In genomic region chr7:76390092-76390491, GRCh38 we compare ENCODE assay signal across 19 cellular contexts. TPM values are rescaled to one million over a fixed set of nuclear protein-coding genes. Genes with fewer than 3 reads are reported as not detected.
DNase-seq lines count a peak whose midpoint lies in the region; ATAC-seq and TF ChIP-seq lines count a peak whose summit lies in the region.
"Had no signal": no experiment of that assay in that cellular context is flagged by ENCODE, and none has a peak within 500 bp of the region (broad histone marks: within the 10 kb centered on the region; RNA-seq: fewer than 3 reads in every experiment).

No MANE protein-coding gene starts in this region.

- no CpG with 5 or more reads among the region's 13 CpGs for WGBS in mesendoderm (ENCODE audit: extremely low coverage, insufficient coverage, low lambda C conversion rate)

- TF ChIP-seq CTCF in left ventricle myocardium inferior (IDR thresholded peaks at IDR 0.05; ENCODE audit: borderline replicate concordance) (no peak), RWPE1 (conservative IDR thresholded peaks at IDR 0.05; ENCODE audit: low read depth) (no peak)

- no peaks in the 10 kb centered on the region for H3K79me2 ChIP-seq in mesendoderm (ENCODE audit: control insufficient read depth, insufficient read depth, low read length)

- peak overlapping the region; percentile 18 for H3K56ac ChIP-seq in mesendoderm (ENCODE audit: low read length)

- no peak overlapping the region for H4K5ac ChIP-seq in mesendoderm (ENCODE audit: low read length)

- H3K27ac ChIP-seq in left ventricle myocardium inferior (replicated peaks) (no peak overlapping the region), RWPE1 (peak overlapping the region; percentile 91), mesendoderm (ENCODE audit: low read depth, low read length) (no peak overlapping the region), stomach smooth muscle (ENCODE audit: low read length) (peak overlapping the region; percentile 18)
- no peak overlapping the region for H3K27ac ChIP-seq in CD4-positive, alpha-beta memory T cell (ENCODE audit: low read depth, low read length)

- H3K4me3 Mint-ChIP-seq in CD4-positive, alpha-beta memory T cell: peak overlapping the region in 2 of 8 donors; percentile 25 to 30
- H3K4me3 Mint-ChIP-seq in activated CD4-positive, alpha-beta memory T cell treated with anti-CD3 and anti-CD28 coated beads for 36 hours: no peak overlapping the region

- intact Hi-C loops in Right ventricle myocardium inferior (cut with DNase I): no loop called here
- intact Hi-C loops in left ventricle myocardium inferior (cut with micrococcal nuclease): no loop called here
- intact Hi-C loops in CD4-positive, alpha-beta memory T cell (cut with micrococcal nuclease): no loop called here
- intact Hi-C loops in activated CD4-positive, alpha-beta memory T cell treated with anti-CD3 and anti-CD28 coated beads for 36 hours (cut with micrococcal nuclease): no loop called here

- H3K4me1 ChIP-seq in left ventricle myocardium inferior (peaks cover 23% of the 10 kb centered on the region), mesendoderm (ENCODE audit: control insufficient read depth, low read depth, low read length) (peaks cover 7% of the 10 kb centered on the region), stomach smooth muscle (ENCODE audit: control insufficient read depth, insufficient read depth, low read length) (peaks cover 23% of the 10 kb centered on the region)
- peaks cover 10% of the 10 kb centered on the region for H3K4me1 ChIP-seq in CD4-positive, alpha-beta memory T cell (ENCODE audit: insufficient read depth, low read length)

- no peak overlapping the region for H3K4me2 ChIP-seq in mesendoderm (ENCODE audit: low read length)

- no peak overlapping the region for H4K8ac ChIP-seq in mesendoderm (ENCODE audit: low read depth, low read length)

- H3K36me3 Mint-ChIP-seq in CD4-positive, alpha-beta memory T cell: no peaks in the 10 kb centered on the region
- no peaks in the 10 kb centered on the region for H3K36me3 Mint-ChIP-seq in activated CD4-positive, alpha-beta memory T cell treated with anti-CD3 and anti-CD28 coated beads for 36 hours
- H3K36me3 Mint-ChIP-seq: CD14-positive monocyte had no signal

- no peak overlapping the region for H2BK15ac ChIP-seq in mesendoderm (replicated peaks; ENCODE audit: low read depth)

- H3K36me3 ChIP-seq in left ventricle myocardium inferior (no peaks in the 10 kb centered on the region), mesendoderm (ENCODE audit: control insufficient read depth, insufficient read depth, low read length) (no peaks in the 10 kb centered on the region), stomach smooth muscle (ENCODE audit: control insufficient read depth in 2 of 2, insufficient read depth in 2 of 2, low read length in 2 of 2) (no peaks in the 10 kb centered on the region)
- no peaks in the 10 kb centered on the region for H3K36me3 ChIP-seq in CD4-positive, alpha-beta memory T cell (ENCODE audit: insufficient read depth, low read length)
- H3K36me3 ChIP-seq: MG63 had no signal

- H3K9me3 Mint-ChIP-seq in CD4-positive, alpha-beta memory T cell: no peaks in the 10 kb centered on the region
- no peaks in the 10 kb centered on the region for H3K9me3 Mint-ChIP-seq in activated CD4-positive, alpha-beta memory T cell treated with anti-CD3 and anti-CD28 coated beads for 36 hours

- H3K4me3 ChIP-seq in left ventricle myocardium inferior: no peak overlapping the region
- no peak overlapping the region for H3K4me3 ChIP-seq in mesendoderm (ENCODE audit: low read length)
- H3K4me3 ChIP-seq in stomach smooth muscle (ENCODE audit: low read length in 2 of 2): no peak overlapping the region
- H3K4me3 ChIP-seq in CD4-positive, alpha-beta memory T cell (ENCODE audit: low read length in 2 of 2): no peak overlapping the region
- H3K4me3 ChIP-seq: MG63 had no signal

- H3K9ac ChIP-seq in mesendoderm (ENCODE audit: low read length): no peak overlapping the region
- H3K9ac ChIP-seq in stomach smooth muscle (ENCODE audit: low read length in 2 of 2): no peak overlapping the region

- no peak overlapping the region for H2BK120ac ChIP-seq in mesendoderm (ENCODE audit: low read depth, low read length)

- H3K27me3 Mint-ChIP-seq in CD4-positive, alpha-beta memory T cell: no peaks in the 10 kb centered on the region
- no peaks in the 10 kb centered on the region for H3K27me3 Mint-ChIP-seq in activated CD4-positive, alpha-beta memory T cell treated with anti-CD3 and anti-CD28 coated beads for 36 hours

- H3K23ac ChIP-seq in mesendoderm (ENCODE audit: low read length): no peak overlapping the region

- H3K79me1 ChIP-seq in mesendoderm (ENCODE audit: low read length): no peaks in the 10 kb centered on the region

- H3K27ac Mint-ChIP-seq in CD4-positive, alpha-beta memory T cell: peak overlapping the region in 1 of 7 donors; percentile 58
- no peak overlapping the region for H3K27ac Mint-ChIP-seq in activated CD4-positive, alpha-beta memory T cell treated with anti-CD3 and anti-CD28 coated beads for 36 hours

- CTCF ChIA-PET in RWPE1 (lab: Yijun Ruan, JAX): no interaction called here
- CTCF ChIA-PET in CD4-positive, alpha-beta memory T cell (lab: Charles Lee; ENCODE audit: partially characterized antibody): no interaction called here
- CTCF ChIA-PET in activated CD4-positive, alpha-beta memory T cell treated with anti-CD3 and anti-CD28 coated beads for 36 hours (lab: Charles Lee): no interaction called here

- no peak overlapping the region for H3K4ac ChIP-seq in mesendoderm (ENCODE audit: low read depth, low read length)

- H3K27me3 ChIP-seq in left ventricle myocardium inferior (ENCODE audit: low read depth) (no peaks in the 10 kb centered on the region), mesendoderm (ENCODE audit: insufficient read depth, low read length, poor library complexity) (no peaks in the 10 kb centered on the region), stomach smooth muscle (ENCODE audit: control insufficient read depth in 1 of 2, insufficient read depth in 2 of 2, low read length in 2 of 2) (no peaks in the 10 kb centered on the region)
- H3K27me3 ChIP-seq in CD4-positive, alpha-beta memory T cell (ENCODE audit: insufficient read depth, low read length): no peaks in the 10 kb centered on the region
- H3K27me3 ChIP-seq: MG63 had no signal

- DNase-seq in Right ventricle myocardium inferior (ENCODE audit: missing footprints) (peak; percentile 63), left ventricle myocardium inferior (no peak), RWPE1 (ENCODE audit: low spot score) (no peak), mesendoderm (no peak), NCI-H446 treated with DMSO at 0.1 percent for 48 hours (lab: John Stamatoyannopoulos, UW) (no peak)
- DNase-seq in CD4-positive, alpha-beta memory T cell: no peak
- DNase-seq in activated CD4-positive, alpha-beta memory T cell treated with anti-CD3 and anti-CD28 coated beads for 36 hours: no peak
- DNase-seq: COR-L47, GOT3, Karpas-422, MG63, NCI-H1092 treated with DMSO at 0.1 percent for 48 hours, NCI-H1694, NCI-H2107, NCI-H226, NCI-H526 treated with DMSO at 0.1 percent for 48 hours, SHP77 treated with DMSO at 0.1 percent for 48 hours had no signal

- H3K4me1 Mint-ChIP-seq in CD4-positive, alpha-beta memory T cell: peaks cover 6 to 19% (median 7%) of the 10 kb centered on the region in 4 donors
- peaks cover 14% of the 10 kb centered on the region for H3K4me1 Mint-ChIP-seq in activated CD4-positive, alpha-beta memory T cell treated with anti-CD3 and anti-CD28 coated beads for 36 hours (ENCODE audit: low read depth)

- ATAC-seq in Right ventricle myocardium inferior: no peak

- no peak overlapping the region for H2BK5ac ChIP-seq in mesendoderm (ENCODE audit: low read length)

- no peaks in the 10 kb centered on the region for H3K9me3 ChIP-seq in left ventricle myocardium inferior (replicated peaks)
- H3K9me3 ChIP-seq in stomach smooth muscle (ENCODE audit: control insufficient read depth in 2 of 2, low read length in 2 of 2): no peaks in the 10 kb centered on the region
- no peaks in the 10 kb centered on the region for H3K9me3 ChIP-seq in CD4-positive, alpha-beta memory T cell (ENCODE audit: control insufficient read depth in 1 of 2, low read length in 2 of 2)
- H3K9me3 ChIP-seq: MG63 had no signal

- H2AK5ac ChIP-seq in mesendoderm (ENCODE audit: low read length): peak overlapping the region; percentile 17

- POLR2A ChIA-PET in RWPE1 (lab: Yijun Ruan, JAX; ENCODE audit: low non-redundant PET): no interaction called here
- POLR2A ChIA-PET in CD4-positive, alpha-beta memory T cell (lab: Charles Lee; ENCODE audit: partially characterized antibody): no interaction called here
- POLR2A ChIA-PET in activated CD4-positive, alpha-beta memory T cell treated with anti-CD3 and anti-CD28 coated beads for 36 hours (lab: Charles Lee): no interaction called here

- no peak overlapping the region for H3K18ac ChIP-seq in mesendoderm (ENCODE audit: low read length)

RNA-seq across cellular contexts. Expression of gene SSC4D, which starts 19.4 kb away (rescaled TPM):
- total RNA-seq in Right ventricle myocardium inferior: 1.3 TPM
- 0.99 TPM for total RNA-seq in left ventricle myocardium inferior
- polyA plus RNA-seq in mesendoderm (2013, experiment 1 of 2): 4.3 TPM
- polyA plus RNA-seq in mesendoderm (2013, experiment 2 of 2): 4.4 TPM
- total RNA-seq in CD4-positive, alpha-beta memory T cell: not detected
- under 1 TPM in 1 of 2 donors, not detected in 1; 0.31 TPM for polyA plus RNA-seq in CD4-positive, alpha-beta memory T cell
- total RNA-seq in activated CD4-positive, alpha-beta memory T cell treated with anti-CD3 and anti-CD28 coated beads for 36 hours: under 1 TPM; 0.81 to 0.87 TPM

RNA-seq across cellular contexts. Expression of gene YWHAG, which starts 31.3 kb away (rescaled TPM):
- total RNA-seq in Right ventricle myocardium inferior (243 TPM), left ventricle myocardium inferior (223 TPM)
- polyA plus RNA-seq in mesendoderm (2013, experiment 1 of 2): 160 TPM
- polyA plus RNA-seq in mesendoderm (2013, experiment 2 of 2): 158 TPM
- total RNA-seq in CD4-positive, alpha-beta memory T cell: 10 to 100 TPM; 51.6 to 54.3 TPM
- 1 to 10 TPM in 1 of 2 donors, under 1 TPM in 1; 0.94 to 2.4 TPM for polyA plus RNA-seq in CD4-positive, alpha-beta memory T cell
- 100 to 1,000 TPM; 127 TPM for total RNA-seq in activated CD4-positive, alpha-beta memory T cell treated with anti-CD3 and anti-CD28 coated beads for 36 hours

RNA-seq across cellular contexts. Expression of gene ZP3, which starts 34.7 kb away (rescaled TPM):
- total RNA-seq in Right ventricle myocardium inferior (0.46 TPM), left ventricle myocardium inferior (not detected)
- 4.2 TPM for polyA plus RNA-seq in mesendoderm (2013, experiment 1 of 2)
- 4.2 TPM for polyA plus RNA-seq in mesendoderm (2013, experiment 2 of 2)
- 1 to 10 TPM; 2.8 to 6.1 TPM for total RNA-seq in CD4-positive, alpha-beta memory T cell
- 1 to 10 TPM; 1.9 to 4.1 TPM for polyA plus RNA-seq in CD4-positive, alpha-beta memory T cell
- total RNA-seq in activated CD4-positive, alpha-beta memory T cell treated with anti-CD3 and anti-CD28 coated beads for 36 hours: 10 to 100 TPM; 19.4 to 20.4 TPM

Comparison
In these comparisons a context has a peak if more than half of its experiments do, and no peak if none do; other contexts are left out.
1. H3K27ac ChIP-seq: peak in RWPE1 (single experiment) and stomach smooth muscle (single experiment); none in left ventricle myocardium inferior (single experiment), mesendoderm (single experiment) and CD4-positive, alpha-beta memory T cell (single experiment).